ENCODE assay signal across 1 cellular context in the genomic region with DNA sequence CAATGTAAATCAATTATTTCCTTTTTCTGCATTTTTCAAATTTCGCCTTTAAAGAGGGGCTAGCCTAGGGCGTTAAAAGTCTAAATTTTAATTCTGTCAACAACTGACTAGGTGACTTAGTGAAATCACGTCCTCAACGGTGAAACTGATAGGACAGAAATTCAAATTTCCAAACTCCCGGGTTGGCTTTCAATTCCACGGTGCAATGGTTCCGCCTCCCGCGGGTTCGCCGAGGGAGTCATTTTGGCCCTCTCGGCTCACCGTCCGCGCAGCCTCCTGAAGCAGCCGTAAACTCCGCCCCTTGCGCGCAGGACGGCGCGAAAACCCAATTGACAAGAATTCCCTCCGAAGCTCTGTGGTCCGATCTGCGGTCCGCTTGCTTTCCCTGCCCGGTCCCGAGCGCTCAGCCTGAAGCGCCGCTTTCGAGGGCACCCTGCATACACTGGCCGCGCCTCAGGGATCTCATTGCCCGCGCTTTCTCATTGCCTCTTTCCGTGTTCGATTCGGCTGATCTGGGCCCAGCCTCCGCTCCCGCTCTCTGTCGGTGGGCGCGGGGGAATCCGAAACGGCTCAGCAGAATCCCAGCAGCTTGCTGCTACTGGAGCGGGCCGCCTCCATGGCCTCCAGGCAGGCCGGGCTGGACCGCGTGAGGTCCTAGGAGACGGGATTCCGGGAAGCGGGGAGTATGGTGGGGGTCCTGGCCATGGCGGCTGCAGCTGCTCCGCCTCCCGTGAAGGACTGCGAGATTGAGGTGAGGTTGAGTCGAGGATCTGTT.
TF ChIP-seq lines count a peak whose summit lies in the region.

A gene with protein sequence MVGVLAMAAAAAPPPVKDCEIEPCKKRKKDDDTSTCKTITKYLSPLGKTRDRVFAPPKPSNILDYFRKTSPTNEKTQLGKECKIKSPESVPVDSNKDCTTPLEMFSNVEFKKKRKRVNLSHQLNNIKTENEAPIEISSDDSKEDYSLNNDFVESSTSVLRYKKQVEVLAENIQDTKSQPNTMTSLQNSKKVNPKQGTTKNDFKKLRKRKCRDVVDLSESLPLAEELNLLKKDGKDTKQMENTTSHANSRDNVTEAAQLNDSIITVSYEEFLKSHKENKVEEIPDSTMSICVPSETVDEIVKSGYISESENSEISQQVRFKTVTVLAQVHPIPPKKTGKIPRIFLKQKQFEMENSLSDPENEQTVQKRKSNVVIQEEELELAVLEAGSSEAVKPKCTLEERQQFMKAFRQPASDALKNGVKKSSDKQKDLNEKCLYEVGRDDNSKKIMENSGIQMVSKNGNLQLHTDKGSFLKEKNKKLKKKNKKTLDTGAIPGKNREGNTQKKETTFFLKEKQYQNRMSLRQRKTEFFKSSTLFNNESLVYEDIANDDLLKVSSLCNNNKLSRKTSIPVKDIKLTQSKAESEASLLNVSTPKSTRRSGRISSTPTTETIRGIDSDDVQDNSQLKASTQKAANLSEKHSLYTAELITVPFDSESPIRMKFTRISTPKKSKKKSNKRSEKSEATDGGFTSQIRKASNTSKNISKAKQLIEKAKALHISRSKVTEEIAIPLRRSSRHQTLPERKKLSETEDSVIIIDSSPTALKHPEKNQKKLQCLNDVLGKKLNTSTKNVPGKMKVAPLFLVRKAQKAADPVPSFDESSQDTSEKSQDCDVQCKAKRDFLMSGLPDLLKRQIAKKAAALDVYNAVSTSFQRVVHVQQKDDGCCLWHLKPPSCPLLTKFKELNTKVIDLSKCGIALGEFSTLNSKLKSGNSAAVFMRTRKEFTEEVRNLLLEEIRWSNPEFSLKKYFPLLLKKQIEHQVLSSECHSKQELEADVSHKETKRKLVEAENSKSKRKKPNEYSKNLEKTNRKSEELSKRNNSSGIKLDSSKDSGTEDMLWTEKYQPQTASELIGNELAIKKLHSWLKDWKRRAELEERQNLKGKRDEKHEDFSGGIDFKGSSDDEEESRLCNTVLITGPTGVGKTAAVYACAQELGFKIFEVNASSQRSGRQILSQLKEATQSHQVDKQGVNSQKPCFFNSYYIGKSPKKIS (N-terminal part only) (plus strand): TSS at position 304 of the 775 bp plus-strand sequence. CDS start 382 bp downstream, at position 686.

TF ChIP-seq in HepG2, 621 proteins besides CTCF, POLR2A, EP300 and RAD21 (continued from another document and continues in another):
- TF ChIP-seq ZNF576 (CRISPR knock-in tag; IDR thresholded peaks at IDR 0.05) (no peak), THAP11 (CRISPR knock-in tag; IDR thresholded peaks at IDR 0.05) (peak; percentile 92), BRCA1 (CRISPR knock-in tag; IDR thresholded peaks at IDR 0.05) (peak; percentile 40; the same call in 1 of the 2 replicates), ZNF720 (CRISPR knock-in tag; IDR thresholded peaks at IDR 0.05) (no peak), ZSCAN22 (CRISPR knock-in tag; IDR thresholded peaks at IDR 0.05) (no peak), CBX1 (IDR thresholded peaks at IDR 0.05; ENCODE audit: low read depth) (peak; percentile 68), CBX2 (IDR thresholded peaks at IDR 0.05; ENCODE audit: low read depth, low read length) (no peak), CBX2 (CRISPR knock-in tag; IDR thresholded peaks at IDR 0.05; ENCODE audit: low read depth) (no peak), PAX8 (CRISPR knock-in tag; IDR thresholded peaks at IDR 0.05; ENCODE audit: borderline replicate concordance) (no peak), TERF1 (CRISPR knock-in tag; IDR thresholded peaks at IDR 0.05) (no peak), FLYWCH1 (CRISPR knock-in tag; IDR thresholded peaks at IDR 0.05) (no peak), SIN3A (IDR thresholded peaks at IDR 0.05; ENCODE audit: borderline replicate concordance, low read depth, low read length) (peak; percentile 96), ZNF546 (CRISPR knock-in tag; conservative IDR thresholded peaks at IDR 0.05) (0 out of 2 replicates have a peak, but pooled peaks have one; percentile 49), DNMT3B (CRISPR knock-in tag; conservative IDR thresholded peaks at IDR 0.05) (no peak; the same call in 1 of the 2 replicates), HOXA7 (CRISPR knock-in tag; IDR thresholded peaks at IDR 0.05) (no peak), ZNF792 (CRISPR knock-in tag; IDR thresholded peaks at IDR 0.05) (peak; percentile 70; the same call in 1 of the 2 replicates), MXD4 (CRISPR knock-in tag; IDR thresholded peaks at IDR 0.05) (peak; percentile 80; the same call in 1 of the 2 replicates), FOXK1 (CRISPR knock-in tag; IDR thresholded peaks at IDR 0.05; ENCODE audit: borderline replicate concordance, low read depth) (peak; percentile 87), REL (CRISPR knock-in tag; conservative IDR thresholded peaks at IDR 0.05) (peak; percentile 86), JARID2 (CRISPR knock-in tag; IDR thresholded peaks at IDR 0.05; ENCODE audit: insufficient replicate concordance) (no peak), ZNF124 (CRISPR knock-in tag; IDR thresholded peaks at IDR 0.05) (peak; percentile 53; the same call in 1 of the 2 replicates), HNRNPH1 (optimal IDR thresholded peaks at IDR 0.05; ENCODE audit: low read depth, low read length) (no peak), ZNF564 (CRISPR knock-in tag; IDR thresholded peaks at IDR 0.05) (no peak; the same call in 1 of the 2 replicates), ZXDC (CRISPR knock-in tag; IDR thresholded peaks at IDR 0.05) (no peak), NAIF1 (CRISPR knock-in tag; IDR thresholded peaks at IDR 0.05; ENCODE audit: borderline replicate concordance) (peak; percentile 87; the same call in 1 of the 2 replicates), MXI1 (IDR thresholded peaks at IDR 0.05; ENCODE audit: borderline replicate concordance, low read depth, low read length) (peak; percentile 70; the same call in 1 of the 3 replicates), IKZF1 (IDR thresholded peaks at IDR 0.05) (no peak), RNF2 (conservative IDR thresholded peaks at IDR 0.05; ENCODE audit: low read depth) (no peak), SYNCRIP (IDR thresholded peaks at IDR 0.05; ENCODE audit: insufficient read depth, low read depth, low read length) (no peak), FOXK2 (IDR thresholded peaks at IDR 0.05) (peak; percentile 17; the same call in 1 of the 2 replicates), ZSCAN25 (CRISPR knock-in tag; IDR thresholded peaks at IDR 0.05) (no peak), NR2F1 (CRISPR knock-in tag; IDR thresholded peaks at IDR 0.05) (no peak), SIX4 (CRISPR knock-in tag; IDR thresholded peaks at IDR 0.05) (0 out of 2 replicates have a peak, but pooled peaks have one; percentile 26), ZNF543 (CRISPR knock-in tag; IDR thresholded peaks at IDR 0.05) (no peak), ZBTB7B (CRISPR knock-in tag; IDR thresholded peaks at IDR 0.05) (0 out of 2 replicates have a peak, but pooled peaks have one; percentile 39), ZNF790 (CRISPR knock-in tag; IDR thresholded peaks at IDR 0.05; ENCODE audit: borderline replicate concordance) (no peak), KMT2B (CRISPR knock-in tag; IDR thresholded peaks at IDR 0.05) (peak; percentile 98), ZNF253 (CRISPR knock-in tag; IDR thresholded peaks at IDR 0.05; ENCODE audit: borderline replicate concordance) (0 out of 2 replicates have a peak, but pooled peaks have one; percentile 69), FOXJ3 (CRISPR knock-in tag; IDR thresholded peaks at IDR 0.05; ENCODE audit: borderline replicate concordance) (no peak; the same call in 1 of the 2 replicates), ZFY (CRISPR knock-in tag; IDR thresholded peaks at IDR 0.05) (peak; percentile 85), NBN (conservative IDR thresholded peaks at IDR 0.05) (no peak), CREB3 (CRISPR knock-in tag; IDR thresholded peaks at IDR 0.05) (no peak), ZFAT (CRISPR knock-in tag; conservative IDR thresholded peaks at IDR 0.05) (no peak), ZFP82 (CRISPR knock-in tag; IDR thresholded peaks at IDR 0.05; ENCODE audit: borderline replicate concordance) (no peak), ZNF607 (CRISPR knock-in tag; IDR thresholded peaks at IDR 0.05; ENCODE audit: borderline replicate concordance) (peak; percentile 52; the same call in 1 of the 2 replicates), CC2D1A (CRISPR knock-in tag; IDR thresholded peaks at IDR 0.05) (no peak), ATF3 (CRISPR knock-in tag; IDR thresholded peaks at IDR 0.05) (0 out of 2 replicates have a peak, but pooled peaks have one; percentile 29), ZNF83 (CRISPR knock-in tag; IDR thresholded peaks at IDR 0.05; ENCODE audit: borderline replicate concordance) (no peak), PITX1 (CRISPR knock-in tag; IDR thresholded peaks at IDR 0.05) (peak; percentile 39)
- TF ChIP-seq, protein P1, sequence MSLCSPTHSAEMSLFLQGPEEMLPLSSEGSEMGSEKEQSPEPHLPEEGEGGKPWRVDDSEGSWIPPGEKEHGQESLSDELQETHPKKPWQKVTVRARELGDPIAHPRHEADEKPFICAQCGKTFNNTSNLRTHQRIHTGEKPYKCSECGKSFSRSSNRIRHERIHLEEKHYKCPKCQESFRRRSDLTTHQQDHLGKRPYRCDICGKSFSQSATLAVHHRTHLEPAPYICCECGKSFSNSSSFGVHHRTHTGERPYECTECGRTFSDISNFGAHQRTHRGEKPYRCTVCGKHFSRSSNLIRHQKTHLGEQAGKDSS (CRISPR knock-in tag; IDR thresholded peaks at IDR 0.05; ENCODE audit: borderline replicate concordance, low read depth) = no peak
- TF ChIP-seq, protein P2, sequence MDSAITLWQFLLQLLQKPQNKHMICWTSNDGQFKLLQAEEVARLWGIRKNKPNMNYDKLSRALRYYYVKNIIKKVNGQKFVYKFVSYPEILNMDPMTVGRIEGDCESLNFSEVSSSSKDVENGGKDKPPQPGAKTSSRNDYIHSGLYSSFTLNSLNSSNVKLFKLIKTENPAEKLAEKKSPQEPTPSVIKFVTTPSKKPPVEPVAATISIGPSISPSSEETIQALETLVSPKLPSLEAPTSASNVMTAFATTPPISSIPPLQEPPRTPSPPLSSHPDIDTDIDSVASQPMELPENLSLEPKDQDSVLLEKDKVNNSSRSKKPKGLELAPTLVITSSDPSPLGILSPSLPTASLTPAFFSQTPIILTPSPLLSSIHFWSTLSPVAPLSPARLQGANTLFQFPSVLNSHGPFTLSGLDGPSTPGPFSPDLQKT (CRISPR knock-in tag; IDR thresholded peaks at IDR 0.05; ENCODE audit: borderline replicate concordance) = no peak
- TF ChIP-seq, protein P3, sequence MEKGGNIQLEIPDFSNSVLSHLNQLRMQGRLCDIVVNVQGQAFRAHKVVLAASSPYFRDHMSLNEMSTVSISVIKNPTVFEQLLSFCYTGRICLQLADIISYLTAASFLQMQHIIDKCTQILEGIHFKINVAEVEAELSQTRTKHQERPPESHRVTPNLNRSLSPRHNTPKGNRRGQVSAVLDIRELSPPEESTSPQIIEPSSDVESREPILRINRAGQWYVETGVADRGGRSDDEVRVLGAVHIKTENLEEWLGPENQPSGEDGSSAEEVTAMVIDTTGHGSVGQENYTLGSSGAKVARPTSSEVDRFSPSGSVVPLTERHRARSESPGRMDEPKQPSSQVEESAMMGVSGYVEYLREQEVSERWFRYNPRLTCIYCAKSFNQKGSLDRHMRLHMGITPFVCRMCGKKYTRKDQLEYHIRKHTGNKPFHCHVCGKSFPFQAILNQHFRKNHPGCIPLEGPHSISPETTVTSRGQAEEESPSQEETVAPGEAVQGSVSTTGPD (CRISPR knock-in tag; IDR thresholded peaks at IDR 0.05) = no peak
- TF ChIP-seq, protein P4, sequence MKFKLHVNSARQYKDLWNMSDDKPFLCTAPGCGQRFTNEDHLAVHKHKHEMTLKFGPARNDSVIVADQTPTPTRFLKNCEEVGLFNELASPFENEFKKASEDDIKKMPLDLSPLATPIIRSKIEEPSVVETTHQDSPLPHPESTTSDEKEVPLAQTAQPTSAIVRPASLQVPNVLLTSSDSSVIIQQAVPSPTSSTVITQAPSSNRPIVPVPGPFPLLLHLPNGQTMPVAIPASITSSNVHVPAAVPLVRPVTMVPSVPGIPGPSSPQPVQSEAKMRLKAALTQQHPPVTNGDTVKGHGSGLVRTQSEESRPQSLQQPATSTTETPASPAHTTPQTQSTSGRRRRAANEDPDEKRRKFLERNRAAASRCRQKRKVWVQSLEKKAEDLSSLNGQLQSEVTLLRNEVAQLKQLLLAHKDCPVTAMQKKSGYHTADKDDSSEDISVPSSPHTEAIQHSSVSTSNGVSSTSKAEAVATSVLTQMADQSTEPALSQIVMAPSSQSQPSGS (CRISPR knock-in tag; IDR thresholded peaks at IDR 0.05) = peak; percentile 77
